10 cellular contexts compared by ENCODE assay signal in the genomic region with DNA sequence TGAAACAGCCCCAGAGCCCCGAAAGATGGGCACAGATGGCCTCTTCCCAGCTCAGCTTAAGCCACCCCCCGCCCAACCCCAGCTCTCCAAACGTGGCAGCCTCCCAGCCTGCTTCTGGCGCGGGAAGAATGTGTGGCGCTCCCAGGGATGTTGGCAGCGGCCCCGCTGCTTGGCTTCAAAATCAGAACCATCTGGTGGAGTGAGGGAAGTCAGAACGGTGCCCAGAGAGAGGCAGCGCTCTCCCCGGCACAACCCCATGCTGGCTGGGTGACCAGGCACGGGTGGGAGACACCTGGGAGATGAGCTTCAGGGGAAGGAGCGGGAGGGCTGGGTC.
A peak's percentile ranks its signal among the peaks of the same experiment; 100 is the strongest.
DNase-seq lines count a peak whose midpoint lies in the region; ATAC-seq and TF ChIP-seq lines count a peak whose summit lies in the region.
"Had no signal": no experiment of that assay in that cellular context is flagged by ENCODE, and none has a peak within 500 bp of the region (broad histone marks: within the 10 kb centered on the region; RNA-seq: fewer than 3 reads in every experiment).

No MANE protein-coding gene starts in this region.

- H3K4me1 Mint-ChIP-seq in brain, result peaks cover 48% of the 10 kb centered on the region

- peak overlapping the region; percentile 76 for H4K91ac ChIP-seq in IMR-90 (ENCODE audit: insufficient read depth, low read depth, low read length)

- H3K4me3 Mint-ChIP-seq in brain, result peak overlapping the region in 2 of 5 experiments; percentile 27 to 72

- no peak overlapping the region for H3K23ac ChIP-seq in IMR-90 (ENCODE audit: low read depth, low read length)

- peak overlapping the region; percentile 62 for H3K14ac ChIP-seq in IMR-90 (replicated peaks; ENCODE audit: low read depth, low read length)

- no peak overlapping the region; the same call in 1 of the 2 replicates for H3K18ac ChIP-seq in IMR-90 (ENCODE audit: low read depth, low read length)

- intact Hi-C loops in IMR-90 (cut with micrococcal nuclease), result no loop called here

- H2AK9ac ChIP-seq in IMR-90 (replicated peaks; ENCODE audit: low read depth, low read length, poor library complexity), result peak overlapping the region; percentile 85

- no peak overlapping the region for H2BK5ac ChIP-seq in IMR-90 (ENCODE audit: low read depth, low read length, poor library complexity, severe bottlenecking)

- H3K56ac ChIP-seq in IMR-90 (ENCODE audit: extremely low read depth, insufficient read depth, low read length), result peak overlapping the region; percentile 16; the same call in 1 of the 2 replicates

- H4K8ac ChIP-seq in IMR-90 (ENCODE audit: low read depth in 2 of 2, low read length in 2 of 2), result peak overlapping the region in 1 of 2 experiments; percentile 90; a peak in 3 of 4 replicates

- no peak overlapping the region; the same call in 1 of the 2 replicates for H3K4me2 ChIP-seq in IMR-90 (ENCODE audit: low read depth, low read length)

- peak overlapping the region; percentile 86 for H3K4ac ChIP-seq in IMR-90 (ENCODE audit: low read depth, low read length)

- H4K5ac ChIP-seq in IMR-90 (ENCODE audit: low read depth, low read length), result peak overlapping the region; percentile 50

- H3K27me3 Mint-ChIP-seq in brain, result peaks cover 9% of the 10 kb centered on the region

- H3K36me3 Mint-ChIP-seq in brain, result no peaks in the 10 kb centered on the region

- H2AK5ac ChIP-seq in IMR-90 (ENCODE audit: low read depth, low read length), result no peak overlapping the region; the same call in 1 of the 2 replicates

- peak; percentile 93 for ATAC-seq in IMR-90 (ENCODE audit: low read depth)
- ATAC-seq in left lobe of liver, result peak; percentile 91
- no peak for ATAC-seq in GM18517 (IDR thresholded peaks at IDR 0.05; ENCODE audit: unreplicated experiment)

- DNase-seq in IMR-90, result peak; percentile 85
- DNase-seq in left lobe of liver (ENCODE audit: low spot score), result peak; percentile 90
- DNase-seq in H7, result no peak
- no peak for DNase-seq in activated CD4-positive, alpha-beta T cell treated with anti-CD3 and anti-CD28 coated beads for 4 hours
- DNase-seq in ecto neural progenitor cell (ENCODE audit: low spot score), result no peak
- DNase-seq: dermis blood vessel endothelial cell, NCI-H187 had no signal

- CTCF ChIA-PET in IMR-90 (lab: Yijun Ruan, JAX), result interaction anchor here (1.8 kb wide), 1 partner anchor 93 kb away, joined by 4 read pairs; no protein-coding TSS in a partner anchor

- peaks cover 7% of the 10 kb centered on the region; the same call in 1 of the 2 replicates for H3K9me1 ChIP-seq in IMR-90 (ENCODE audit: insufficient read depth, low read length)

- WGBS in IMR-90 (ENCODE audit: extremely low coverage in 2 of 2, insufficient read length in 1 of 2), 2 experiments, result 46% methylated on average over 2 of the region's 13 CpGs; no CpG with 5 or more reads in 1 of the 2 experiments

- H3K27ac Mint-ChIP-seq in brain, result peak overlapping the region; percentile 63 to 95 (median 84)

- peak overlapping the region; percentile 79 for H2AFZ ChIP-seq in IMR-90 (replicated peaks; ENCODE audit: low read length, poor library complexity)

- H4K20me1 ChIP-seq in IMR-90 (ENCODE audit: insufficient read depth, low read length), result no peaks in the 10 kb centered on the region

- H3K27ac ChIP-seq in IMR-90 (ENCODE audit: insufficient read depth, low read length) (peak overlapping the region; percentile 43; the same call in 1 of the 2 replicates), subcutaneous abdominal adipose tissue (ENCODE audit: low read depth, low read length) (peak overlapping the region; percentile 65)

- TF ChIP-seq RAD21 in IMR-90 (IDR thresholded peaks at IDR 0.05; ENCODE audit: low read length), result no peak

- H3K79me1 ChIP-seq in IMR-90 (ENCODE audit: low read depth in 1 of 2, low read length in 2 of 2), result no peaks in the 10 kb centered on the region

- peaks cover 6% of the 10 kb centered on the region; the same call in 1 of the 2 replicates for H3K36me3 ChIP-seq in IMR-90 (ENCODE audit: control insufficient read depth, insufficient read depth, low read length)
- H3K36me3 ChIP-seq in subcutaneous abdominal adipose tissue (ENCODE audit: control insufficient read depth in 5 of 5, insufficient read depth in 5 of 5, low read length in 5 of 5), result no peaks in the 10 kb centered on the region
- no peaks in the 10 kb centered on the region; the same call in none of the 2 replicates for H3K36me3 ChIP-seq in H7 (replicated peaks; ENCODE audit: control insufficient read depth, insufficient read depth, low read length)

- no peak overlapping the region for H3K9ac ChIP-seq in IMR-90 (ENCODE audit: low read depth, low read length)
- peak overlapping the region in 2 of 5 donors; percentile 25 to 38 for H3K9ac ChIP-seq in subcutaneous abdominal adipose tissue (ENCODE audit: low read length in 5 of 5)

- H3K27me3 ChIP-seq in IMR-90 (ENCODE audit: control insufficient read depth, insufficient read depth, low read length) (no peaks in the 10 kb centered on the region), subcutaneous abdominal adipose tissue (ENCODE audit: control insufficient read depth in 5 of 5, insufficient read depth in 4 of 5, low read length in 5 of 5) (no peaks in the 10 kb centered on the region), H7 (ENCODE audit: control insufficient read depth, insufficient read depth, low read length) (no peaks in the 10 kb centered on the region)

- no TSS peak for BruUV-seq in IMR-90 (replicated peaks; lab: Mats Ljungman, UMichigan)

- peak overlapping the region; percentile 29; the same call in 1 of the 3 replicates for H2BK15ac ChIP-seq in IMR-90 (ENCODE audit: low read depth, low read length)

- TF ChIP-seq POLR2A in IMR-90 (IDR thresholded peaks at IDR 0.05; ENCODE audit: low read depth, low read length), result no peak

- POLR2A ChIA-PET in IMR-90 (lab: Charles Lee; ENCODE audit: unreplicated experiment), result no interaction called here

- peak overlapping the region; percentile 84 for H2BK120ac ChIP-seq in IMR-90 (ENCODE audit: low read depth, low read length)

- H3K9me3 ChIP-seq in IMR-90 (ENCODE audit: control insufficient read depth, insufficient read depth, low read length) (no peaks in the 10 kb centered on the region), subcutaneous abdominal adipose tissue (ENCODE audit: control insufficient read depth in 5 of 5, low read length in 5 of 5) (no peaks in the 10 kb centered on the region)

- H2BK20ac ChIP-seq in IMR-90 (ENCODE audit: low read depth, low read length), result no peak overlapping the region

- peaks cover 0 to 13% (median 0%) of the 10 kb centered on the region in 5 experiments for H3K9me3 Mint-ChIP-seq in brain

- TF ChIP-seq CTCF in IMR-90 (conservative IDR thresholded peaks at IDR 0.05; ENCODE audit: low read depth, low read length) (no peak), brain (conservative IDR thresholded peaks at IDR 0.05) (no peak)

- dilution Hi-C loops in IMR-90 (cut with HindIII; ENCODE audit: low sequenced_read_pairs, unreplicated experiment), result no loop called here

- H3K4me1 ChIP-seq in IMR-90 (ENCODE audit: control insufficient read depth, insufficient read depth, low read length), result peaks cover 12% of the 10 kb centered on the region
- H3K4me1 ChIP-seq in subcutaneous abdominal adipose tissue (ENCODE audit: control insufficient read depth in 5 of 5, insufficient read depth in 5 of 5, low read length in 5 of 5), result peaks cover 6 to 28% (median 20%) of the 10 kb centered on the region in 5 donors

- in situ Hi-C loops in IMR-90 (cut with MboI; ENCODE audit: low sequenced_read_pairs), result no loop called here

- H3K4me3 ChIP-seq in IMR-90 (ENCODE audit: insufficient read depth, low read depth, low read length), result no peak overlapping the region
- H3K4me3 ChIP-seq in subcutaneous abdominal adipose tissue (ENCODE audit: low read depth in 1 of 5, low read length in 5 of 5), result peak overlapping the region in 3 of 5 donors; percentile 8 to 22 (median 17)
- H3K4me3 ChIP-seq in H7 (ENCODE audit: insufficient read depth, low read depth, low read length), result no peak overlapping the region

TF ChIP-seq in IMR-90, 13 proteins besides CTCF, POLR2A, EP300 and RAD21:
- TF ChIP-seq, protein P1, sequence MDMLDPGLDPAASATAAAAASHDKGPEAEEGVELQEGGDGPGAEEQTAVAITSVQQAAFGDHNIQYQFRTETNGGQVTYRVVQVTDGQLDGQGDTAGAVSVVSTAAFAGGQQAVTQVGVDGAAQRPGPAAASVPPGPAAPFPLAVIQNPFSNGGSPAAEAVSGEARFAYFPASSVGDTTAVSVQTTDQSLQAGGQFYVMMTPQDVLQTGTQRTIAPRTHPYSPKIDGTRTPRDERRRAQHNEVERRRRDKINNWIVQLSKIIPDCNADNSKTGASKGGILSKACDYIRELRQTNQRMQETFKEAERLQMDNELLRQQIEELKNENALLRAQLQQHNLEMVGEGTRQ (IDR thresholded peaks at IDR 0.05; ENCODE audit: low read depth, low read length), result no peak
- no peak for TF ChIP-seq FOS (IDR thresholded peaks at IDR 0.05; ENCODE audit: low read depth, low read length)
- peak; percentile 79; the same call in 1 of the 2 replicates for TF ChIP-seq MAZ (IDR thresholded peaks at IDR 0.05; ENCODE audit: borderline replicate concordance, low read depth, low read length)
- no peak for TF ChIP-seq NFE2L2 (IDR thresholded peaks at IDR 0.05; ENCODE audit: low read depth, low read length)
- no peak for TF ChIP-seq RCOR1 (IDR thresholded peaks at IDR 0.05; ENCODE audit: insufficient replicate concordance, low read length)
- TF ChIP-seq MXI1 (IDR thresholded peaks at IDR 0.05; ENCODE audit: borderline replicate concordance, low read depth, low read length), result peak; percentile 23; the same call in 1 of the 2 replicates
- TF ChIP-seq SMC3 (IDR thresholded peaks at IDR 0.05; ENCODE audit: low read depth, low read length), result no peak
- TF ChIP-seq BHLHE40 (IDR thresholded peaks at IDR 0.05; ENCODE audit: low read depth, low read length), result peak; percentile 11; the same call in 1 of the 2 replicates
- no peak for TF ChIP-seq ELK1 (IDR thresholded peaks at IDR 0.05; ENCODE audit: borderline replicate concordance, low read depth, low read length)
- TF ChIP-seq RFX5 (IDR thresholded peaks at IDR 0.05; ENCODE audit: low read depth, low read length), result no peak
- no peak for TF ChIP-seq CEBPB (IDR thresholded peaks at IDR 0.05; ENCODE audit: low read depth, low read length)

Comparison
In these comparisons a context has a peak if more than half of its experiments do, and no peak if none do; other contexts are left out.
1. DNase-seq: peak in IMR-90 (single experiment) and left lobe of liver (single experiment); none in H7 (single experiment), activated CD4-positive, alpha-beta T cell treated with anti-CD3 and anti-CD28 coated beads for 4 hours (0 of 2) and ecto neural progenitor cell (single experiment).
2. H3K4me3 ChIP-seq: peak in subcutaneous abdominal adipose tissue (3 of 5); none in IMR-90 (single experiment) and H7 (single experiment).